Comparison of ENCODE assay signal across 8 cellular contexts in the genomic region with DNA sequence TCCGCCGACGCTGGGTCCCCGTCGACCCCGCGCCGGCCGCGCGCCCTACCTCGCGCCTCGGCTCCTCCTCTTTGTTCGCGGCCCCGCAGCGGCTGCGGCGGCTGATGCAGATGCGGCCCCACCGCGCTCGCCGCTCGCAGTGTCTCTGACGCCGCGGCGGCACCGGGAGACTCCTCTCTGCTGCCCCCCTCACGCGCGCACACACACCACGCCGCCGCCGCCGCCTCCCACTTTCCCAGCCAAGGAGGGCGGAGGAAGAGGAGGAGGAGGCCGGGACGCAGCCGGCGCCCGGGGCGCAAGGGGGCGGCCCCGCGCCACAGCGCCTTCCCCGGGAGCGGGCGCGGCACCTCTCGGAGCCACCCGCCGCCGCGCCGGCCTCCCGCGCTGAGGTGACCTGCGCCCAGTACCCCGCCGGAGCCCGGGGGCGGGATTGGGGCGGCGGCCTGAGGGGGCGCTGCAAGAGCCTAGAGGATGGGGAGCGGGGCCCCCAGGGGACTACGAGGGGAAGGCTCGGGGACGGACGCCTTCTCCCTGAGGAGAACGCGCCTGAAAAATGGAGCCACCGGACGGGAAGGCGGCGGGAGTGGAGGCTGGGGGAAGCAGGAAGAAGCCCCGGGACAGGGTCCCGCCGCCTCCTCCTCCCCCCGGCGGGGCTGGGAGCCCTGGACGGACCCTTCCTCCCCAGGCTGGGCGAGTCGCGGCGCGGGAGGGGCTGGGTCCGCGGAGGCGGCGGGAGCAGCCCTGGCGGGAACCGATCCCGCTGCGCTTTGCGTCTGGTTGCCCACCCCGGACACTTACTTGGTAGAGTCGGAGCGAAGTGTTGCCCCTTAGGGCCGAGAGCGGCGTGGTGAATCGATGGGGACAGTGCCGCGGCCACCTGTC. TPM values are rescaled to one million over a fixed set of nuclear protein-coding genes. Genes with fewer than 3 reads are reported as not detected.
DNase-seq lines count a peak whose midpoint lies in the region; ATAC-seq, FAIRE-seq and TF ChIP-seq lines count a peak whose summit lies in the region.

A gene (minus strand): TSS at position 147 of the 882 bp plus-strand sequence. CDS start 1,744 bp downstream, outside the sequence.

- H3K9me3 ChIP-seq in K562 (replicated peaks; ENCODE audit: control insufficient read depth, insufficient read depth, low read depth, low read length) (no peaks in the 10 kb centered on the region), iPS DF 6.9 (ENCODE audit: control insufficient read depth, insufficient read depth, low read length) (no peaks in the 10 kb centered on the region)

- H3K9ac ChIP-seq in K562 (ENCODE audit: insufficient read depth in 1 of 2, low read depth in 2 of 2, low read length in 2 of 2) = peak within 1 kb of the TSS in 1 of 2 experiments; percentile 74; a peak in 2 of 4 replicates

- TF ChIP-seq CTCF in HL-60 (IDR thresholded peaks at IDR 0.05; ENCODE audit: insufficient read depth, low read length) (no peak), K562 (IDR thresholded peaks at IDR 0.05 in 2 of 3, conservative IDR thresholded peaks at IDR 0.05 in 1 of 3; ENCODE audit: insufficient read depth in 2 of 3, low read depth in 1 of 3, low read length in 3 of 3) (peak in 2 of 3 experiments; percentile 2 to 8; a peak in 1 of 6 replicates), retinal pigment epithelial cell (conservative IDR thresholded peaks at IDR 0.05; ENCODE audit: low read depth, low read length) (peak; percentile 19)

- no peak for TF ChIP-seq RAD21 in K562 (CRISPR knock-in tag; conservative IDR thresholded peaks at IDR 0.05 in 1 of 2, IDR thresholded peaks at IDR 0.05 in 1 of 2)

- H3K36me3 ChIP-seq in K562 (ENCODE audit: control insufficient read depth, insufficient read depth, low read length) = no peaks in the 10 kb centered on the region
- H3K36me3 ChIP-seq in iPS DF 6.9 (ENCODE audit: control insufficient read depth, insufficient read depth, low read length) = no peaks in the 10 kb centered on the region

- H3K4me3 ChIP-seq in HL-60 (replicated peaks; ENCODE audit: insufficient read depth, low read length) = peak within 1 kb of the TSS; percentile 92
- peak within 1 kb of the TSS; percentile 30 for H3K4me3 ChIP-seq in K562
- H3K4me3 ChIP-seq in iPS DF 6.9 (ENCODE audit: low read length) = peak within 1 kb of the TSS; percentile 94
- H3K4me3 ChIP-seq in retinal pigment epithelial cell (ENCODE audit: low read length) = peak within 1 kb of the TSS; percentile 89

- peak within 1 kb of the TSS; percentile 59; the same call in 1 of the 2 replicates for H2AFZ ChIP-seq in K562 (ENCODE audit: low read depth, low read length)

- H3K9me1 ChIP-seq in K562 (ENCODE audit: control insufficient read depth, insufficient read depth, low read length) = no peaks in the 10 kb centered on the region

- POLR2A ChIA-PET in K562 (lab: Yijun Ruan, JAX) = interaction anchor here (1.2 kb wide), 1 partner anchor 10 kb away, joined by 3 read pairs; no protein-coding TSS in a partner anchor

- H3K27me3 ChIP-seq in HL-60 (ENCODE audit: insufficient read depth, poor library complexity, severe bottlenecking) (peaks cover 8% of the 10 kb centered on the region), K562 (ENCODE audit: control insufficient read depth in 2 of 2, insufficient read depth in 2 of 2, low read length in 2 of 2) (peaks cover 19 to 29% of the 10 kb centered on the region in 2 experiments; a peak in 4 of 5 replicates), iPS DF 6.9 (ENCODE audit: control insufficient read depth, insufficient read depth, low read length) (no peaks in the 10 kb centered on the region)

- H3K27ac ChIP-seq in HL-60 (replicated peaks) = peak within 1 kb of the TSS; percentile 45
- no peak within 1 kb of the TSS for H3K27ac ChIP-seq in K562 (ENCODE audit: extremely low read depth, low read depth, low read length)
- H3K27ac ChIP-seq in iPS DF 6.9 (ENCODE audit: low read length) = no peak within 1 kb of the TSS

- H4K20me1 ChIP-seq in K562 (replicated peaks; ENCODE audit: control insufficient read depth, insufficient read depth, low read length) = no peaks in the 10 kb centered on the region

- ATAC-seq in GM21367 (IDR thresholded peaks at IDR 0.05; ENCODE audit: unreplicated experiment) = peak; percentile 51
- peak; percentile 89 for ATAC-seq in K562

- intact Hi-C loops in K562 (cut with micrococcal nuclease) = loop anchor here (10.0 kb wide), 1 partner anchor 214 kb away; no protein-coding TSS in a partner anchor

- H3K4me1 ChIP-seq in K562 (replicated peaks in 1 of 2; ENCODE audit: control insufficient read depth in 2 of 2, insufficient read depth in 2 of 2, low read length in 2 of 2) = peaks cover 0 to 18% of the 10 kb centered on the region in 2 experiments; a peak in 2 of 5 replicates
- H3K4me1 ChIP-seq in iPS DF 6.9 (ENCODE audit: control insufficient read depth, insufficient read depth, low read length) = peaks cover 3% of the 10 kb centered on the region; the same call in 1 of the 2 replicates

- no peak for TF ChIP-seq EP300 in K562 (IDR thresholded peaks at IDR 0.05; ENCODE audit: low read length)

- no TSS peak for BruUV-seq in K562 (replicated peaks; lab: Mats Ljungman, UMichigan)

- DNase-seq in GDM1 (lab: John Stamatoyannopoulos, UW) = peak; percentile 84
- peak; percentile 47 to 54 for DNase-seq in HL-60 (ENCODE audit: low read depth in 1 of 2, low spot score in 1 of 2)
- peak; percentile 46 to 53 (median 51) for DNase-seq in K562 (ENCODE audit: extremely low read depth in 1 of 4, low spot score in 3 of 4)
- DNase-seq in iPS DF 6.9 (ENCODE audit: low read depth, low spot score) = no peak
- no peak for DNase-seq in retinal pigment epithelial cell (ENCODE audit: low read depth)
- no peak for DNase-seq in inferior parietal cortex (ENCODE audit: extremely low spot score)

- no peak for TF ChIP-seq POLR2A in K562 (conservative IDR thresholded peaks at IDR 0.05)

- no peak for FAIRE-seq in K562 (lab: Jason Lieb, UNC)

- no peaks in the 10 kb centered on the region for H3K79me2 ChIP-seq in K562 (ENCODE audit: control insufficient read depth, insufficient read depth, low read length)

- WGBS in K562 (ENCODE audit: insufficient coverage, low coverage, missing lambda C conversion rate) = 4% methylated on average over 27 of the region's 110 CpGs
- WGBS in iPS DF 6.9 (ENCODE audit: insufficient coverage, insufficient read length) = no CpG with 5 or more reads among the region's 110 CpGs

- peak within 1 kb of the TSS; percentile 41 for H3K4me2 ChIP-seq in K562 (ENCODE audit: insufficient read depth, low read length)

- in situ Hi-C loops in K562 (cut with MboI) = no loop called here

- CTCF ChIA-PET in K562 (lab: Yijun Ruan, JAX; ENCODE audit: low intra/inter-chr PET ratio) = no interaction called here

TF ChIP-seq in PFSK-1, 5 proteins besides CTCF, POLR2A, EP300 and RAD21 (continues in another document):
- TF ChIP-seq FOXP2 (optimal IDR thresholded peaks at IDR 0.05; ENCODE audit: borderline replicate concordance, extremely low read depth, extremely low read length, insufficient read depth) (peak; percentile 30), POLR2AphosphoS5 (IDR thresholded peaks at IDR 0.05; ENCODE audit: low read depth, low read length) (no peak)

TF ChIP-seq in K562, 482 proteins besides CTCF, POLR2A, EP300 and RAD21 (continues in another document):
- TF ChIP-seq NFIC (IDR thresholded peaks at IDR 0.05) (no peak), ZNF347 (CRISPR knock-in tag; IDR thresholded peaks at IDR 0.05; ENCODE audit: low read depth) (no peak), ZNF239 (CRISPR knock-in tag; IDR thresholded peaks at IDR 0.05) (no peak), HDAC6 (IDR thresholded peaks at IDR 0.05; ENCODE audit: low read depth, low read length) (0 out of 2 replicates have a peak, but pooled peaks have one; percentile 26), CTBP1 (IDR thresholded peaks at IDR 0.05; ENCODE audit: borderline replicate concordance) (0 out of 2 replicates have a peak, but pooled peaks have one; percentile 13), TGIF2 (CRISPR knock-in tag; IDR thresholded peaks at IDR 0.05) (no peak), HNRNPLL (IDR thresholded peaks at IDR 0.05; ENCODE audit: low read depth, low read length, poor library complexity, severe bottlenecking) (no peak)

RNA-seq across cellular contexts. Expression of the gene that starts here (rescaled TPM):
- 4.9 TPM for polyA plus RNA-seq in PFSK-1 (2012; ENCODE audit: insufficient read length, low read depth)
- not detected in 2 replicates for total RNA-seq in K562 (2011; cell fraction: chromatin; rRNA removed; ENCODE audit: low replicate concordance)
- not detected in 2 replicates for total RNA-seq in K562 (2011; cell fraction: nucleolus; rRNA removed)
- total RNA-seq in K562 (2011; cell fraction: nucleoplasm; rRNA removed) = 0.08 and 1.2 TPM in 2 replicates
- total RNA-seq in K562 (2014; rRNA removed) = not detected in 2 replicates
- not detected in 2 replicates for total RNA-seq in K562 (2014; rRNA removed; fragmentation: Illumina TruSeq; extraction: Trizol)
- not detected in 2 replicates for total RNA-seq in K562 (2015; rRNA removed; fragmentation: Illumina TruSeq; extraction: Trizol)
- 0.16 TPM in 2 replicates for total RNA-seq in K562 (2021)
- polyA plus RNA-seq in K562 (2011; rRNA removed) = 0.04 TPM in 2 replicates
- polyA plus RNA-seq in K562 (2011; cell fraction: cytosol; rRNA removed) = 0.04 TPM in 2 replicates
- polyA plus RNA-seq in K562 (2011; cell fraction: nucleus; rRNA removed) = 0.04 and 0.20 TPM in 2 replicates
- 0.03 and 0.10 TPM in 2 replicates for polyA plus RNA-seq in K562 (2012)
- 0.03 TPM in 1 of 2 replicates, not detected in the other for polyA plus RNA-seq in K562 (2014; fragmentation: Illumina TruSeq; extraction: Trizol)
- polyA plus RNA-seq in K562 (2014; fragmentation: Nextera tagmentation; extraction: Ambion mirVana) = not detected
- polyA plus RNA-seq in K562 (2014; rRNA removed) = 0.11 TPM in 1 of 2 replicates, not detected in the other
- polyA minus RNA-seq in K562 (2011; rRNA and poly(A)+ RNA removed) = 0.07 and 0.09 TPM in 2 replicates
- polyA minus RNA-seq in K562 (2011; cell fraction: cytosol; rRNA and poly(A)+ RNA removed) = not detected in 2 replicates
- under 0.01 and 0.13 TPM in 2 replicates for polyA minus RNA-seq in K562 (2011; cell fraction: nucleus; rRNA and poly(A)+ RNA removed)

Comparison
In these comparisons a context has a peak if more than half of its experiments do, and no peak if none do; other contexts are left out.
1. DNase-seq: peak in GDM1 (single experiment), HL-60 (2 of 2) and K562 (4 of 4); none in iPS DF 6.9 (single experiment), retinal pigment epithelial cell (single experiment) and inferior parietal cortex (single experiment).
2. H3K4me3 ChIP-seq: peak in every context shown above with its lines; median percentile 94 in iPS DF 6.9; 92 in HL-60; 89 in retinal pigment epithelial cell; 30 in K562.